In genomic region chr6:142301421-142302391, GRCh38 we compare ENCODE assay signal across 8 cellular contexts. TPM values are rescaled to one million over a fixed set of nuclear protein-coding genes. Genes with fewer than 3 reads are reported as not detected.
A peak's percentile ranks its signal among the peaks of the same experiment; 100 is the strongest.
DNase-seq lines count a peak whose midpoint lies in the region; ATAC-seq, FAIRE-seq and TF ChIP-seq lines count a peak whose summit lies in the region.

Gene ADGRG6, plus strand, starts transcription at chr6:142302007. Its CDS starts 323 bp downstream, at chr6:142302330.

- no peaks in the 10 kb centered on the region for H3K36me3 Mint-ChIP-seq in activated CD8-positive, alpha-beta T cell treated with anti-CD3 and anti-CD28 coated beads, Interleukin-2, amount 10 ng/mL, durations not matched to agents 7 days and 5 days (ENCODE audit: low read depth)

- H3K27ac ChIP-seq in epithelial cell of prostate (peak within 1 kb of the TSS; percentile 95), muscle layer of duodenum (ENCODE audit: low read length) (peak within 1 kb of the TSS; percentile 61), stomach (peak within 1 kb of the TSS; percentile 54 to 82 (median 76))

- H3K9me3 ChIP-seq in ES-I3 (ENCODE audit: control insufficient read depth, insufficient read depth, low read length) = no peaks in the 10 kb centered on the region
- no peaks in the 10 kb centered on the region for H3K9me3 ChIP-seq in muscle layer of duodenum (ENCODE audit: control insufficient read depth in 1 of 2, low read length in 2 of 2)
- no peaks in the 10 kb centered on the region for H3K9me3 ChIP-seq in stomach

- no peak for FAIRE-seq in H54 (lab: Jason Lieb, UNC)

- no peak for DNase-seq in H54 (ENCODE audit: insufficient read length, low spot score)
- DNase-seq in M059J (ENCODE audit: low read depth) = peak; percentile 69
- DNase-seq in activated CD8-positive, alpha-beta T cell treated with anti-CD3 and anti-CD28 coated beads, Interleukin-2, amount 10 ng/mL, durations not matched to agents 7 days and 5 days = peak; percentile 59
- no peak for DNase-seq in epithelial cell of prostate (ENCODE audit: low read depth, low spot score)
- peak; percentile 58 for DNase-seq in stomach
- no peak for DNase-seq in NCI-H187 treated with DMSO at 0.1 percent for 48 hours (lab: John Stamatoyannopoulos, UW)

- H3K4me3 Mint-ChIP-seq in activated CD8-positive, alpha-beta T cell treated with anti-CD3 and anti-CD28 coated beads, Interleukin-2, amount 10 ng/mL, durations not matched to agents 7 days and 5 days = peak within 1 kb of the TSS; percentile 79

- H3K4me3 ChIP-seq in muscle layer of duodenum (ENCODE audit: low read depth in 1 of 2, low read length in 2 of 2) (peak within 1 kb of the TSS; percentile 65 to 67), stomach (peak within 1 kb of the TSS; percentile 57 to 71 (median 60))

- peak; percentile 21 for TF ChIP-seq POLR2A in H54 (IDR thresholded peaks at IDR 0.05; ENCODE audit: low read depth, low read length)
- no peak for TF ChIP-seq POLR2A in stomach (IDR thresholded peaks at IDR 0.05)

- peak within 1 kb of the TSS; percentile 54 for H3K27ac Mint-ChIP-seq in activated CD8-positive, alpha-beta T cell treated with anti-CD3 and anti-CD28 coated beads, Interleukin-2, amount 10 ng/mL, durations not matched to agents 7 days and 5 days

- peak within 1 kb of the TSS; percentile 76 for H3K9ac ChIP-seq in ES-I3 (ENCODE audit: low read depth, low read length)

- TF ChIP-seq EP300 in stomach (IDR thresholded peaks at IDR 0.05) = no peak

- no peak for TF ChIP-seq CTCF in stomach (IDR thresholded peaks at IDR 0.05)

- H3K9me3 Mint-ChIP-seq in activated CD8-positive, alpha-beta T cell treated with anti-CD3 and anti-CD28 coated beads, Interleukin-2, amount 10 ng/mL, durations not matched to agents 7 days and 5 days (ENCODE audit: insufficient read depth) = no peaks in the 10 kb centered on the region

- no peaks in the 10 kb centered on the region for H3K27me3 ChIP-seq in muscle layer of duodenum (ENCODE audit: low read depth, low read length)
- peaks cover 0 to 30% (median 14%) of the 10 kb centered on the region in 3 donors for H3K27me3 ChIP-seq in stomach

- H3K36me3 ChIP-seq in ES-I3 (ENCODE audit: insufficient read depth, low read length) (no peaks in the 10 kb centered on the region), muscle layer of duodenum (ENCODE audit: control insufficient read depth in 1 of 2, insufficient read depth in 2 of 2, low read length in 2 of 2) (no peaks in the 10 kb centered on the region), stomach (no peaks in the 10 kb centered on the region)

- H3K4me1 Mint-ChIP-seq in activated CD8-positive, alpha-beta T cell treated with anti-CD3 and anti-CD28 coated beads, Interleukin-2, amount 10 ng/mL, durations not matched to agents 7 days and 5 days (ENCODE audit: low read depth) = peaks cover 10% of the 10 kb centered on the region

- peaks cover 31% of the 10 kb centered on the region for H3K27me3 Mint-ChIP-seq in activated CD8-positive, alpha-beta T cell treated with anti-CD3 and anti-CD28 coated beads, Interleukin-2, amount 10 ng/mL, durations not matched to agents 7 days and 5 days (ENCODE audit: low read depth)

- intact Hi-C loops in stomach (cut with DNase I; ENCODE audit: low total_unique reads) = no loop called here

- H3K4me1 ChIP-seq in ES-I3 (ENCODE audit: insufficient read depth, low read length) = no peaks in the 10 kb centered on the region
- peaks cover 0 to 6% of the 10 kb centered on the region in 2 donors for H3K4me1 ChIP-seq in muscle layer of duodenum (ENCODE audit: control insufficient read depth in 1 of 2, insufficient read depth in 2 of 2, low read length in 2 of 2)
- H3K4me1 ChIP-seq in stomach = peaks cover 0 to 19% (median 14%) of the 10 kb centered on the region in 4 donors

- POLR2A ChIA-PET in activated CD8-positive, alpha-beta T cell treated with anti-CD3 and anti-CD28 coated beads, Interleukin-2, amount 10 ng/mL, durations not matched to agents 7 days and 5 days (lab: Charles Lee) = interaction anchor here (0.7 kb wide), 1 partner anchor 655 kb away, joined by 3 read pairs; no protein-coding TSS in a partner anchor

- CTCF ChIA-PET in activated CD8-positive, alpha-beta T cell treated with anti-CD3 and anti-CD28 coated beads, Interleukin-2, amount 10 ng/mL, durations not matched to agents 7 days and 5 days (lab: Charles Lee) = interaction anchor here (0.6 to 1.1 kb wide), 5 partner anchors 22 to 95 kb away, joined by 3 to 4 read pairs (median 3); no protein-coding TSS in a partner anchor

- ATAC-seq in activated CD8-positive, alpha-beta T cell treated with anti-CD3 and anti-CD28 coated beads, Interleukin-2, amount 10 ng/mL, durations not matched to agents 7 days and 5 days = peak; percentile 94

- WGBS in stomach, 5 donors = 0 to 2% (median 1%) methylated on average over 44 to 91 of the region's 91 CpGs

RNA-seq across cellular contexts. Expression of gene ADGRG6, which starts in this region (rescaled TPM):
- 8.1 and 8.8 TPM in 2 replicates for total RNA-seq in M059J (2014; rRNA removed; shearing (Covaris generic))
- total RNA-seq in activated CD8-positive, alpha-beta T cell treated with anti-CD3 and anti-CD28 coated beads, Interleukin-2, amount 10 ng/mL, durations not matched to agents 7 days and 5 days = 1 to 10 TPM; 1.6 TPM
- 100 to 1,000 TPM in 1 of 5 donors, 10 to 100 TPM in 2, 1 to 10 TPM in 2; 8.2 to 102 (median 26.2) TPM for total RNA-seq in stomach
- 1 to 10 TPM; 1.1 to 4.6 (median 2.1) TPM for polyA plus RNA-seq in stomach

Comparison
In these comparisons a context has a peak if more than half of its experiments do, and no peak if none do; other contexts are left out.
1. DNase-seq: peak in M059J (single experiment), activated CD8-positive, alpha-beta T cell treated with anti-CD3 and anti-CD28 coated beads, Interleukin-2, amount 10 ng/mL, durations not matched to agents 7 days and 5 days (single experiment) and stomach (single experiment); none in H54 (single experiment), epithelial cell of prostate (single experiment) and NCI-H187 treated with DMSO at 0.1 percent for 48 hours (single experiment).
2. Peak in every context shown above with its lines, with median percentiles within 50 percentile points of each other: H3K27ac ChIP-seq.